1 cellular context compared by ENCODE assay signal in the genomic region with DNA sequence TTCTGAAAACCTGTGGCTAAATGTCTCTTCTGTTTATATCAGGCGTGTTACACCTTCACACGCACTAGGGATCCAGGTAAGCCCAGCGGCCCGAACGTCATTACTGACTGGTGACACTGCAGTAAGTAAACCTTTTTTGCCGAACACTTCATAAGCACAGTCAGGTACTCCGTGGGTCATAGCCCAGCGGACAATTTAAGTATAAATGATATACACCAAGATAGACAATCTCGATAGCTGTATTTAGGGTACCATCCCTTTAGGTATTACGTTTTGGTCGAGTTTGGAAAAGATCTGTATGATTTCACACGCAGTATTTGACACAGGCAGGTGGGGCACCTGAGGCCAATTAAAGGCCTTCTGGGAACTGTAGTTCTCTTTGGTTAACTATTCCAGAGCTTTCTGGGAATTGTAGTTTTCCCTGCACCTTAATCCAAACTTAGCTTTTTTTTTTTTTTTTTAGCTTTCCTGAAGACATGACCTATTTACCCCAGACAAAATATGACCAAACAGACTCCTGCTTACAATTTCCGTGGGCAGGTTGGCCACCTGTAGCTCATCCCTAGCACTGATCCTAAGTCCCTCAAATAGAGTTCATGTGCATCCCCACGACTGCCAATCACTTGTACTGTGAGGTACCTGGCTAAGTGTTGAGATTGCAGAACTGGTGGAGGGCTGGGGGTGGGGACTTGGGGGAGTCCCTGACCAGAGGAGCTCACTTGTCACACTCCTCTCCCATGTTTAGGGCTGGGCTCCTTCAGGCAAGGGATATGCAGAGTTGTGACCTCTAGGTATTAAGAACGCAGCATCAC.
TF ChIP-seq lines count a peak whose summit lies in the region.

No MANE protein-coding gene starts in this region.

TF ChIP-seq in HEK293, 187 proteins besides CTCF, POLR2A, EP300 and RAD21 (continued from another document):
- TF ChIP-seq, protein P1, sequence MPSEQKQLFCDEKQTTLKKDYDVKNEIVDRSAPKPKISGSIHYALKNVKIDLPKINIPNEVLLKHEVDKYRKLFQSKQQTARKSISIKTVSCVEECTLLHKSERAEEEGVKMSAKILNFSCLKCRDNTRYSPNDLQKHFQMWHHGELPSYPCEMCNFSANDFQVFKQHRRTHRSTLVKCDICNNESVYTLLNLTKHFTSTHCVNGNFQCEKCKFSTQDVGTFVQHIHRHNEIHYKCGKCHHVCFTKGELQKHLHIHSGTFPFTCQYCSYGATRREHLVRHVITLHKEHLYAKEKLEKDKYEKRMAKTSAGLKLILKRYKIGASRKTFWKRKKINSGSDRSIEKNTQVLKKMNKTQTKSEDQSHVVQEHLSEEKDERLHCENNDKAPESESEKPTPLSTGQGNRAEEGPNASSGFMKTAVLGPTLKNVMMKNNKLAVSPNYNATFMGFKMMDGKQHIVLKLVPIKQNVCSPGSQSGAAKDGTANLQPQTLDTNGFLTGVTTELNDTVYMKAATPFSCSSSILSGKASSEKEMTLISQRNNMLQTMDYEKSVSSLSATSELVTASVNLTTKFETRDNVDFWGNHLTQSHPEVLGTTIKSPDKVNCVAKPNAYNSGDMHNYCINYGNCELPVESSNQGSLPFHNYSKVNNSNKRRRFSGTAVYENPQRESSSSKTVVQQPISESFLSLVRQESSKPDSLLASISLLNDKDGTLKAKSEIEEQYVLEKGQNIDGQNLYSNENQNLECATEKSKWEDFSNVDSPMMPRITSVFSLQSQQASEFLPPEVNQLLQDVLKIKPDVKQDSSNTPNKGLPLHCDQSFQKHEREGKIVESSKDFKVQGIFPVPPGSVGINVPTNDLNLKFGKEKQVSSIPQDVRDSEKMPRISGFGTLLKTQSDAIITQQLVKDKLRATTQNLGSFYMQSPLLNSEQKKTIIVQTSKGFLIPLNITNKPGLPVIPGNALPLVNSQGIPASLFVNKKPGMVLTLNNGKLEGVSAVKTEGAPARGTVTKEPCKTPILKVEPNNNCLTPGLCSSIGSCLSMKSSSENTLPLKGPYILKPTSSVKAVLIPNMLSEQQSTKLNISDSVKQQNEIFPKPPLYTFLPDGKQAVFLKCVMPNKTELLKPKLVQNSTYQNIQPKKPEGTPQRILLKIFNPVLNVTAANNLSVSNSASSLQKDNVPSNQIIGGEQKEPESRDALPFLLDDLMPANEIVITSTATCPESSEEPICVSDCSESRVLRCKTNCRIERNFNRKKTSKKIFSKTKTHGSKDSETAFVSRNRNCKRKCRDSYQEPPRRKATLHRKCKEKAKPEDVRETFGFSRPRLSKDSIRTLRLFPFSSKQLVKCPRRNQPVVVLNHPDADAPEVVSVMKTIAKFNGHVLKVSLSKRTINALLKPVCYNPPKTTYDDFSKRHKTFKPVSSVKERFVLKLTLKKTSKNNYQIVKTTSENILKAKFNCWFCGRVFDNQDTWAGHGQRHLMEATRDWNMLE (tag by site-specific recombination; conservative IDR thresholded peaks at IDR 0.05; ENCODE audit: low read depth): 0 out of 2 replicates have a peak, but pooled peaks have one; percentile 11
- TF ChIP-seq ZSCAN23 (tag by site-specific recombination; IDR thresholded peaks at IDR 0.05) (peak; percentile 44; the same call in 1 of the 2 replicates), ZNF211 (tag by site-specific recombination; IDR thresholded peaks at IDR 0.05; ENCODE audit: low read depth) (no peak), ZNF654 (tag by site-specific recombination; IDR thresholded peaks at IDR 0.05; ENCODE audit: low read depth) (0 out of 2 replicates have a peak, but pooled peaks have one; percentile 3), ZNF76 (tag by site-specific recombination; IDR thresholded peaks at IDR 0.05; ENCODE audit: borderline replicate concordance, low read depth) (peak; percentile 97), ZBTB8A (tag by site-specific recombination; IDR thresholded peaks at IDR 0.05) (peak; percentile 20; the same call in 1 of the 2 replicates), KLF7 (tag by site-specific recombination; IDR thresholded peaks at IDR 0.05; ENCODE audit: borderline replicate concordance) (no peak), REPIN1 (tag by site-specific recombination; IDR thresholded peaks at IDR 0.05; ENCODE audit: low read depth) (peak; percentile 18; the same call in 1 of the 2 replicates), YY1 (tag by site-specific recombination; IDR thresholded peaks at IDR 0.05) (no peak), ZNF501 (tag by site-specific recombination; IDR thresholded peaks at IDR 0.05) (peak; percentile 16; the same call in 1 of the 2 replicates), SCRT2 (tag by site-specific recombination; IDR thresholded peaks at IDR 0.05) (peak; percentile 91), ZBTB17 (tag by site-specific recombination; IDR thresholded peaks at IDR 0.05) (peak; percentile 84), ZNF394 (tag by site-specific recombination; IDR thresholded peaks at IDR 0.05; ENCODE audit: borderline replicate concordance) (peak; percentile 83), ZBTB20 (tag by site-specific recombination; IDR thresholded peaks at IDR 0.05) (0 out of 2 replicates have a peak, but pooled peaks have one; percentile 41), KLF10 (tag by site-specific recombination; IDR thresholded peaks at IDR 0.05) (peak; percentile 54), ZBTB48 (tag by site-specific recombination; IDR thresholded peaks at IDR 0.05) (peak; percentile 42; the same call in 1 of the 2 replicates), KLF8 (tag by site-specific recombination; IDR thresholded peaks at IDR 0.05) (peak; percentile 81), ZNF548 (tag by site-specific recombination; IDR thresholded peaks at IDR 0.05) (no peak)
- TF ChIP-seq, protein P2, sequence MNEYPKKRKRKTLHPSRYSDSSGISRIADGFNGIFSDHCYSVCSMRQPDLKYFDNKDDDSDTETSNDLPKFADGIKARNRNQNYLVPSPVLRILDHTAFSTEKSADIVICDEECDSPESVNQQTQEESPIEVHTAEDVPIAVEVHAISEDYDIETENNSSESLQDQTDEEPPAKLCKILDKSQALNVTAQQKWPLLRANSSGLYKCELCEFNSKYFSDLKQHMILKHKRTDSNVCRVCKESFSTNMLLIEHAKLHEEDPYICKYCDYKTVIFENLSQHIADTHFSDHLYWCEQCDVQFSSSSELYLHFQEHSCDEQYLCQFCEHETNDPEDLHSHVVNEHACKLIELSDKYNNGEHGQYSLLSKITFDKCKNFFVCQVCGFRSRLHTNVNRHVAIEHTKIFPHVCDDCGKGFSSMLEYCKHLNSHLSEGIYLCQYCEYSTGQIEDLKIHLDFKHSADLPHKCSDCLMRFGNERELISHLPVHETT (tag by site-specific recombination; IDR thresholded peaks at IDR 0.05): peak; percentile 11; the same call in 1 of the 2 replicates
- TF ChIP-seq, protein P3, sequence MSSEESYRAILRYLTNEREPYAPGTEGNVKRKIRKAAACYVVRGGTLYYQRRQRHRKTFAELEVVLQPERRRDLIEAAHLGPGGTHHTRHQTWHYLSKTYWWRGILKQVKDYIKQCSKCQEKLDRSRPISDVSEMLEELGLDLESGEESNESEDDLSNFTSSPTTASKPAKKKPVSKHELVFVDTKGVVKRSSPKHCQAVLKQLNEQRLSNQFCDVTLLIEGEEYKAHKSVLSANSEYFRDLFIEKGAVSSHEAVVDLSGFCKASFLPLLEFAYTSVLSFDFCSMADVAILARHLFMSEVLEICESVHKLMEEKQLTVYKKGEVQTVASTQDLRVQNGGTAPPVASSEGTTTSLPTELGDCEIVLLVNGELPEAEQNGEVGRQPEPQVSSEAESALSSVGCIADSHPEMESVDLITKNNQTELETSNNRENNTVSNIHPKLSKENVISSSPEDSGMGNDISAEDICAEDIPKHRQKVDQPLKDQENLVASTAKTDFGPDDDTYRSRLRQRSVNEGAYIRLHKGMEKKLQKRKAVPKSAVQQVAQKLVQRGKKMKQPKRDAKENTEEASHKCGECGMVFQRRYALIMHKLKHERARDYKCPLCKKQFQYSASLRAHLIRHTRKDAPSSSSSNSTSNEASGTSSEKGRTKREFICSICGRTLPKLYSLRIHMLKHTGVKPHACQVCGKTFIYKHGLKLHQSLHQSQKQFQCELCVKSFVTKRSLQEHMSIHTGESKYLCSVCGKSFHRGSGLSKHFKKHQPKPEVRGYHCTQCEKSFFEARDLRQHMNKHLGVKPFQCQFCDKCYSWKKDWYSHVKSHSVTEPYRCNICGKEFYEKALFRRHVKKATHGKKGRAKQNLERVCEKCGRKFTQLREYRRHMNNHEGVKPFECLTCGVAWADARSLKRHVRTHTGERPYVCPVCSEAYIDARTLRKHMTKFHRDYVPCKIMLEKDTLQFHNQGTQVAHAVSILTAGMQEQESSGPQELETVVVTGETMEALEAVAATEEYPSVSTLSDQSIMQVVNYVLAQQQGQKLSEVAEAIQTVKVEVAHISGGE (tag by site-specific recombination; conservative IDR thresholded peaks at IDR 0.05; ENCODE audit: low read depth): 0 out of 2 replicates have a peak, but pooled peaks have one; percentile 22
- TF ChIP-seq, protein P4, sequence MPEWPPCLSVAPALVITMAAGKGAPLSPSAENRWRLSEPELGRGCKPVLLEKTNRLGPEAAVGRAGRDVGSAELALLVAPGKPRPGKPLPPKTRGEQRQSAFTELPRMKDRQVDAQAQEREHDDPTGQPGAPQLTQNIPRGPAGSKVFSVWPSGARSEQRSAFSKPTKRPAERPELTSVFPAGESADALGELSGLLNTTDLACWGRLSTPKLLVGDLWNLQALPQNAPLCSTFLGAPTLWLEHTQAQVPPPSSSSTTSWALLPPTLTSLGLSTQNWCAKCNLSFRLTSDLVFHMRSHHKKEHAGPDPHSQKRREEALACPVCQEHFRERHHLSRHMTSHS (tag by site-specific recombination; IDR thresholded peaks at IDR 0.05): no peak
- TF ChIP-seq, protein P5, sequence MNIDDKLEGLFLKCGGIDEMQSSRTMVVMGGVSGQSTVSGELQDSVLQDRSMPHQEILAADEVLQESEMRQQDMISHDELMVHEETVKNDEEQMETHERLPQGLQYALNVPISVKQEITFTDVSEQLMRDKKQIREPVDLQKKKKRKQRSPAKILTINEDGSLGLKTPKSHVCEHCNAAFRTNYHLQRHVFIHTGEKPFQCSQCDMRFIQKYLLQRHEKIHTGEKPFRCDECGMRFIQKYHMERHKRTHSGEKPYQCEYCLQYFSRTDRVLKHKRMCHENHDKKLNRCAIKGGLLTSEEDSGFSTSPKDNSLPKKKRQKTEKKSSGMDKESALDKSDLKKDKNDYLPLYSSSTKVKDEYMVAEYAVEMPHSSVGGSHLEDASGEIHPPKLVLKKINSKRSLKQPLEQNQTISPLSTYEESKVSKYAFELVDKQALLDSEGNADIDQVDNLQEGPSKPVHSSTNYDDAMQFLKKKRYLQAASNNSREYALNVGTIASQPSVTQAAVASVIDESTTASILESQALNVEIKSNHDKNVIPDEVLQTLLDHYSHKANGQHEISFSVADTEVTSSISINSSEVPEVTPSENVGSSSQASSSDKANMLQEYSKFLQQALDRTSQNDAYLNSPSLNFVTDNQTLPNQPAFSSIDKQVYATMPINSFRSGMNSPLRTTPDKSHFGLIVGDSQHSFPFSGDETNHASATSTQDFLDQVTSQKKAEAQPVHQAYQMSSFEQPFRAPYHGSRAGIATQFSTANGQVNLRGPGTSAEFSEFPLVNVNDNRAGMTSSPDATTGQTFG (tag by site-specific recombination; IDR thresholded peaks at IDR 0.05; ENCODE audit: borderline replicate concordance): no peak
- TF ChIP-seq, protein P6, sequence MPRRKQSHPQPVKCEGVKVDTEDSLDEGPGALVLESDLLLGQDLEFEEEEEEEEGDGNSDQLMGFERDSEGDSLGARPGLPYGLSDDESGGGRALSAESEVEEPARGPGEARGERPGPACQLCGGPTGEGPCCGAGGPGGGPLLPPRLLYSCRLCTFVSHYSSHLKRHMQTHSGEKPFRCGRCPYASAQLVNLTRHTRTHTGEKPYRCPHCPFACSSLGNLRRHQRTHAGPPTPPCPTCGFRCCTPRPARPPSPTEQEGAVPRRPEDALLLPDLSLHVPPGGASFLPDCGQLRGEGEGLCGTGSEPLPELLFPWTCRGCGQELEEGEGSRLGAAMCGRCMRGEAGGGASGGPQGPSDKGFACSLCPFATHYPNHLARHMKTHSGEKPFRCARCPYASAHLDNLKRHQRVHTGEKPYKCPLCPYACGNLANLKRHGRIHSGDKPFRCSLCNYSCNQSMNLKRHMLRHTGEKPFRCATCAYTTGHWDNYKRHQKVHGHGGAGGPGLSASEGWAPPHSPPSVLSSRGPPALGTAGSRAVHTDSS (tag by site-specific recombination; IDR thresholded peaks at IDR 0.05): peak; percentile 8; the same call in 1 of the 2 replicates
